In genomic region chr2:106703161-106703560, GRCh38 we compare ENCODE assay signal across 21 cellular contexts.
"Had no signal": no experiment of that assay in that cellular context is flagged by ENCODE, and none has a peak within 500 bp of the region (broad histone marks: within the 10 kb centered on the region; RNA-seq: fewer than 3 reads in every experiment).

No MANE protein-coding gene starts in this region.

- H3K36me3 ChIP-seq: neural progenitor cell, ovary, right lobe of liver, sigmoid colon, stomach, tibial nerve, upper lobe of right lung, uterus had no signal

- DNase-seq: naive B cell; naive thymus-derived CD8-positive, alpha-beta T cell; occipital lobe; ovary; psoas muscle; right cardiac atrium; right lobe of liver; sigmoid colon; small intestine; stimulated activated CD4-positive, alpha-beta T cell treated with anti-CD3 and anti-CD28 coated beads, Interleukin-15, amount 100 ng/mL, for 24 hours; stimulated activated CD4-positive, alpha-beta T cell treated with anti-CD3 and anti-CD28 coated beads, Interleukin-2, amount 100 ng/mL, for 24 hours; stimulated activated CD4-positive, alpha-beta T cell treated with anti-CD3 and anti-CD28 coated beads, Interleukin-2, amount 100 ng/mL, for 48 hours; stimulated activated CD4-positive, alpha-beta T cell treated with anti-CD3 and anti-CD28 coated beads, Interleukin-4, amount 100 ng/mL, for 24 hours; stimulated activated naive B cell treated with anti-CD40 and anti-IgM and Interleukin-4, amounts not matched to agents 10 μg/mL and 1 μg/mL and 100 μg/mL, for 72 hours; stimulated activated naive CD4-positive, alpha-beta T cell treated with Interleukin-2 at 50 U/mL for 16 hours; stomach; upper lobe of right lung; uterus had no signal

- H3K27me3 ChIP-seq: neural progenitor cell, ovary, right lobe of liver, sigmoid colon, stomach, tibial nerve, upper lobe of right lung, uterus had no signal

- H3K9me3 ChIP-seq: ovary, psoas muscle, right lobe of liver, sigmoid colon, stomach, tibial nerve, upper lobe of right lung, uterus had no signal

- H3K4me1 ChIP-seq: neural progenitor cell, psoas muscle, right lobe of liver, stomach, upper lobe of right lung, uterus had no signal

- H3K27ac ChIP-seq: neural progenitor cell, ovary, parathyroid adenoma, psoas muscle, right lobe of liver, sigmoid colon, stomach, tibial nerve, upper lobe of right lung, uterus had no signal

- H3K4me3 ChIP-seq: neural progenitor cell, ovary, psoas muscle, right lobe of liver, sigmoid colon, stomach, tibial nerve, upper lobe of right lung, uterus had no signal
